ENCODE assay signal across 8 cellular contexts in the genomic region with DNA sequence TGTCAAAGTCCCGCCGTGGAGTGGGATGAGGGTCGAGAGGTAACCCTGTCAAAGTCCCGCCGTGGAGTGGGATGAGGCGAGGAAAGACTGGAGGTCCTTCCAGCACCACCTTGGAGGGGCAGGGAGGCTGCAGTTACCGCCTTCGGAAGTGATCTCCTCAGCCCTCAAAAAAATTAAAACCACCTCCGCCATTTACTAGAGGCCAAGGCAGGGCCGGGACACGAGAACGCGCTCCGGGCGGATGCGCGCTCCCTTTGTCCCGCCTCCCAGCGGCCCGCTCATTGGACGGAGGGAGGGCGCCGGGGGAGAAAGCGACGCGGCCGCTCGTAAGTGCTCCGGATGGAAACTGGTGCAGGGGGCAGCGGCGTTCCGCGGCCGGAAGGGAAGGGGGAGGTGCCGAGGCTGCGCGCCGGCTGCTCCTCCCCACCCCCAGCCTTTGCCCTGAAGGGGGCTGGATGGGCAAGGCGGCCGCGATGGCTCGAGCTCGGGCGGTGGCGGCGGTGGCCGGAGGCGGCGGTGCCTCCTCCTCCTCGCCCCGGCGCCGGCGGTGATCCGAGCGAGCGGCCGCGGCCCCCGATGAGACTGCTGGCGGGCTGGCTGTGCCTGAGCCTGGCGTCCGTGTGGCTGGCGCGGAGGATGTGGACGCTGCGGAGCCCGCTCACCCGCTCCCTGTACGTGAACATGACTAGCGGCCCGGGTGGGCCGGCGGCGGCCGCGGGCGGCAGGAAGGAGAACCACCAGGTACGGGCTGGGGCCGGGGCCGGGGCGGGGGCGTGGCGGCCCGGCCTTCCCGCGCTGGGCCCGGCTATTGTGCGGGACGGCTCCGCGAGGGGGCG. TPM values are rescaled to one million over a fixed set of nuclear protein-coding genes. Genes with fewer than 3 reads are reported as not detected.
DNase-seq lines count a peak whose midpoint lies in the region; TF ChIP-seq lines count a peak whose summit lies in the region.

A gene (plus strand): TSS at position 420 of the 836 bp plus-strand sequence. CDS start 157 bp downstream, at position 577.

- peak within 1 kb of the TSS; percentile 99 for H3K27ac ChIP-seq in suprapubic skin

- TF ChIP-seq CTCF in HFF-Myc (IDR thresholded peaks at IDR 0.05; ENCODE audit: low read depth, low read length, missing control alignments) = no peak
- peak in 1 of 2 donors; percentile 6 for TF ChIP-seq CTCF in suprapubic skin (IDR thresholded peaks at IDR 0.05)

- TF ChIP-seq EP300 in suprapubic skin (IDR thresholded peaks at IDR 0.05) = no peak

- H3K36me3 ChIP-seq in suprapubic skin = no peaks in the 10 kb centered on the region

- H3K4me3 ChIP-seq in HFF-Myc (replicated peaks; ENCODE audit: low read depth, low read length) (peak within 1 kb of the TSS; percentile 85), suprapubic skin (peak within 1 kb of the TSS; percentile 100)

- no peaks in the 10 kb centered on the region for H3K27me3 ChIP-seq in suprapubic skin

- WGBS in suprapubic skin = under 1% methylated on average over 34 of the region's 93 CpGs

- DNase-seq in GM03348 (ENCODE audit: low spot score) = peak; percentile 98
- peak; percentile 76 for DNase-seq in HFF-Myc (ENCODE audit: extremely low read depth, low read depth)
- DNase-seq in NAMALWA (ENCODE audit: low spot score) = peak; percentile 95
- peak; percentile 92 for DNase-seq in SK-N-DZ (ENCODE audit: low spot score)
- peak; percentile 94 for DNase-seq in activated naive CD4-positive, alpha-beta T cell treated with anti-CD3 and anti-CD28 coated beads, Interleukin-2, amount 50 U/mL, for 16 hours
- peak; percentile 96 for DNase-seq in germinal center (ENCODE audit: low spot score)
- peak; percentile 42 to 97 (median 90) for DNase-seq in nucleus accumbens (lab: John Stamatoyannopoulos, UW)
- peak; percentile 95 to 97 for DNase-seq in suprapubic skin (ENCODE audit: low spot score in 2 of 2)

- TF ChIP-seq POLR2A in suprapubic skin (IDR thresholded peaks at IDR 0.05) = peak; percentile 12 to 72

- no peaks in the 10 kb centered on the region for H3K9me3 ChIP-seq in suprapubic skin

- peaks cover 45% of the 10 kb centered on the region for H3K4me1 ChIP-seq in suprapubic skin

RNA-seq across cellular contexts. Expression of the gene that starts here (rescaled TPM):
- polyA plus RNA-seq in SK-N-DZ (2014; cell fraction: cytosol; rRNA removed) = 244 and 259 TPM in 2 replicates
- 156 TPM in 2 replicates for polyA plus RNA-seq in SK-N-DZ (2014; cell fraction: nucleus; rRNA removed)
- total RNA-seq in suprapubic skin = 100 to 1,000 TPM in 1 of 4 donors, 10 to 100 TPM in 3; 76.3 to 105 (median 85.7) TPM

Comparison
In these comparisons a context has a peak if more than half of its experiments do, and no peak if none do; other contexts are left out.
1. Peak in every context shown above with its lines: DNase-seq, H3K4me3 ChIP-seq and H3K27ac ChIP-seq.